In the genomic region with DNA sequence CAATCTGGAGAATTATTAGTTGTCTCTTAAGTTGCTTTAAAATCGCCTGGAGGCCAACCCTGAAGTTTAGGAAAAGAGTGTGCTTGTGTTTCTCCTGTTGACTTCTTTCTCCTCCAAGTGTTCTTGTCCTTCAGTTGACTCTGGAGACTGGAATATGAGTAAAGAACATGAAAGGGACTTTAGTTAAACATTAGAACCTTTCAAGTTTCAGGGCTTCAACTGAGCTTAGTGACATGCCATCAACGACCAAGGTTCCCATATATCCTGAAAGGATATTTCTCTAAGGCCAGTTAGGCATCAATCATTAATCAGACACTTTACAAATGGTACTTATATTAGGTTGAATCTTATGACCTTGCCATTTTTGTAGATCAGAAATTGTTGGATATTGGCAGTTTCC, we compare ENCODE assay signal across 23 cellular contexts.
A peak's percentile ranks its signal among the peaks of the same experiment; 100 is the strongest.
DNase-seq lines count a peak whose midpoint lies in the region; ATAC-seq and TF ChIP-seq lines count a peak whose summit lies in the region.
"Had no signal": no experiment of that assay in that cellular context is flagged by ENCODE, and none has a peak within 500 bp of the region (broad histone marks: within the 10 kb centered on the region; RNA-seq: fewer than 3 reads in every experiment).

No MANE protein-coding gene starts in this region.

- peak overlapping the region; percentile 91 for H3K27ac Mint-ChIP-seq in Caco-2 (ENCODE audit: unreplicated experiment)
- peak overlapping the region in 3 of 5 experiments; percentile 85 to 90 (median 88) for H3K27ac Mint-ChIP-seq in brain
- peak overlapping the region; percentile 94 for H3K27ac Mint-ChIP-seq in mesothelial cell of epicardium
- no peak overlapping the region for H3K27ac Mint-ChIP-seq in activated T-helper 1 cell treated with anti-CD3 and anti-CD28 coated beads, Interleukin-12 subunit alpha, Interleukin-12 subunit beta, Interleukin-2, Interleukin-4 antibody, amounts not matched to agents 30 ng/mL and 10 ng/mL and 1 ng/mL, durations not matched to agents 14 hours and 24 hours and 36 hours
- H3K27ac Mint-ChIP-seq: activated CD4-positive, alpha-beta T cell treated with anti-CD3 and anti-CD28 coated beads, Interleukin-2, amount 10 ng/mL, durations not matched to agents 24 days and 14 days had no signal

- H3K4me3 ChIP-seq in Caco-2 (ENCODE audit: low read depth, low read length) (no peak overlapping the region), sigmoid colon (no peak overlapping the region)
- H3K4me3 ChIP-seq: HAP-1, tibial nerve had no signal

- WGBS in sigmoid colon, 2 donors = 67 to 78% methylated on average over 2 of the region's 2 CpGs

- H3K27me3 Mint-ChIP-seq in Caco-2 (ENCODE audit: insufficient read depth, unreplicated experiment) (no peaks in the 10 kb centered on the region), brain (no peaks in the 10 kb centered on the region), mesothelial cell of epicardium (ENCODE audit: low read depth) (no peaks in the 10 kb centered on the region)
- H3K27me3 Mint-ChIP-seq in activated T-helper 1 cell treated with anti-CD3 and anti-CD28 coated beads, Interleukin-12 subunit alpha, Interleukin-12 subunit beta, Interleukin-2, Interleukin-4 antibody, amounts not matched to agents 30 ng/mL and 10 ng/mL and 1 ng/mL, durations not matched to agents 14 hours and 24 hours and 36 hours (ENCODE audit: insufficient read depth) = peaks cover 92% of the 10 kb centered on the region

- H3K36me3 ChIP-seq in Caco-2 (ENCODE audit: control insufficient read depth, insufficient read depth, low read length) = peaks cover 1% of the 10 kb centered on the region; the same call in 1 of the 2 replicates
- H3K36me3 ChIP-seq in sigmoid colon = no peaks in the 10 kb centered on the region
- H3K36me3 ChIP-seq: BE2C, HAP-1, tibial nerve had no signal

- H3K9me3 ChIP-seq in Caco-2 (no peaks in the 10 kb centered on the region), sigmoid colon (no peaks in the 10 kb centered on the region)
- H3K9me3 ChIP-seq: BE2C, HAP-1, tibial nerve had no signal

- BruUV-seq in Caco-2 (replicated peaks; lab: Mats Ljungman, UMichigan) = no TSS peak

- intact Hi-C loops in Caco-2 (cut with micrococcal nuclease; ENCODE audit: unreplicated experiment) = loop anchor here (2.0 kb wide), 2 partner anchors 67 to 87 kb away; no protein-coding TSS in a partner anchor
- intact Hi-C loops in sigmoid colon (cut with DNase I) = loop anchor here (1.0 to 5.0 kb wide), 3 partner anchors 36 to 99 kb away; partner anchors contain the start of gene ZNRF3
- intact Hi-C loops in activated T-helper 1 cell treated with anti-CD3 and anti-CD28 coated beads, Interleukin-12 subunit alpha, Interleukin-12 subunit beta, Interleukin-2, Interleukin-4 antibody, amounts not matched to agents 30 ng/mL and 10 ng/mL and 1 ng/mL, durations not matched to agents 14 hours and 24 hours and 36 hours (cut with micrococcal nuclease) = no loop called here

- H3K27ac ChIP-seq in sigmoid colon = peak overlapping the region; percentile 19 to 73 (median 63)
- H3K27ac ChIP-seq: WERI-Rb-1 had no signal

- TF ChIP-seq CTCF in Caco-2 (IDR thresholded peaks at IDR 0.05; ENCODE audit: insufficient read depth in 1 of 2, low read depth in 1 of 2, low read length in 1 of 2, severe bottlenecking in 1 of 2, unreplicated experiment in 1 of 2) (no peak), brain (conservative IDR thresholded peaks at IDR 0.05) (no peak), mesothelial cell of epicardium (IDR thresholded peaks at IDR 0.05; ENCODE audit: unreplicated experiment) (no peak), sigmoid colon (IDR thresholded peaks at IDR 0.05) (no peak)

- peaks cover 61% of the 10 kb centered on the region for H3K36me3 Mint-ChIP-seq in Caco-2 (ENCODE audit: insufficient read depth, unreplicated experiment)
- H3K36me3 Mint-ChIP-seq in brain = peaks cover 16% of the 10 kb centered on the region
- peaks cover 9% of the 10 kb centered on the region for H3K36me3 Mint-ChIP-seq in mesothelial cell of epicardium
- peaks cover 1% of the 10 kb centered on the region for H3K36me3 Mint-ChIP-seq in activated T-helper 1 cell treated with anti-CD3 and anti-CD28 coated beads, Interleukin-12 subunit alpha, Interleukin-12 subunit beta, Interleukin-2, Interleukin-4 antibody, amounts not matched to agents 30 ng/mL and 10 ng/mL and 1 ng/mL, durations not matched to agents 14 hours and 24 hours and 36 hours (ENCODE audit: low read depth)

- H3K27me3 ChIP-seq in Caco-2 (replicated peaks; ENCODE audit: control insufficient read depth, insufficient read depth, low read length) (no peaks in the 10 kb centered on the region), sigmoid colon (no peaks in the 10 kb centered on the region)
- H3K27me3 ChIP-seq: BE2C, tibial nerve had no signal

- ATAC-seq in HG03565 (IDR thresholded peaks at IDR 0.05; ENCODE audit: unreplicated experiment) (no peak), GM21367 (IDR thresholded peaks at IDR 0.05; ENCODE audit: unreplicated experiment) (no peak)
- ATAC-seq: stimulated activated naive CD8-positive, alpha-beta T cell treated with anti-CD3 and anti-CD28 coated beads, Interleukin-15, Interleukin-2, amounts not matched to agents 100 U/mL and 50 U/mL, for 24 hours had no signal

- CTCF ChIA-PET in Caco-2 (lab: Charles Lee) = interaction anchor here (1.8 kb wide), 1 partner anchor 87 kb away, joined by 10 read pairs; no protein-coding TSS in a partner anchor

- POLR2A ChIA-PET in Caco-2 (lab: Charles Lee) = interaction anchor here (0.7 to 1.3 kb wide), 2 partner anchors 24 to 41 kb away, joined by 3 to 8 read pairs; no protein-coding TSS in a partner anchor

- no peak for TF ChIP-seq POLR2A in sigmoid colon (IDR thresholded peaks at IDR 0.05)

- no peak for TF ChIP-seq EP300 in sigmoid colon (IDR thresholded peaks at IDR 0.05)

- H3K4me1 Mint-ChIP-seq in Caco-2 (ENCODE audit: low read depth, unreplicated experiment) (peaks cover 48% of the 10 kb centered on the region), brain (peaks cover 65% of the 10 kb centered on the region), mesothelial cell of epicardium (peaks cover 58% of the 10 kb centered on the region)
- peaks cover 17% of the 10 kb centered on the region for H3K4me1 Mint-ChIP-seq in activated T-helper 1 cell treated with anti-CD3 and anti-CD28 coated beads, Interleukin-12 subunit alpha, Interleukin-12 subunit beta, Interleukin-2, Interleukin-4 antibody, amounts not matched to agents 30 ng/mL and 10 ng/mL and 1 ng/mL, durations not matched to agents 14 hours and 24 hours and 36 hours (ENCODE audit: low read depth)

- H3K9me3 Mint-ChIP-seq in Caco-2 (ENCODE audit: unreplicated experiment) (no peaks in the 10 kb centered on the region), brain (peaks cover 2 to 6% (median 2%) of the 10 kb centered on the region in 5 experiments), mesothelial cell of epicardium (peaks cover 2% of the 10 kb centered on the region)
- peaks cover 2% of the 10 kb centered on the region for H3K9me3 Mint-ChIP-seq in activated T-helper 1 cell treated with anti-CD3 and anti-CD28 coated beads, Interleukin-12 subunit alpha, Interleukin-12 subunit beta, Interleukin-2, Interleukin-4 antibody, amounts not matched to agents 30 ng/mL and 10 ng/mL and 1 ng/mL, durations not matched to agents 14 hours and 24 hours and 36 hours

- H3K4me3 Mint-ChIP-seq in Caco-2 (ENCODE audit: unreplicated experiment) = no peak overlapping the region
- H3K4me3 Mint-ChIP-seq in brain = no peak overlapping the region
- H3K4me3 Mint-ChIP-seq in mesothelial cell of epicardium = no peak overlapping the region
- no peak overlapping the region for H3K4me3 Mint-ChIP-seq in activated T-helper 1 cell treated with anti-CD3 and anti-CD28 coated beads, Interleukin-12 subunit alpha, Interleukin-12 subunit beta, Interleukin-2, Interleukin-4 antibody, amounts not matched to agents 30 ng/mL and 10 ng/mL and 1 ng/mL, durations not matched to agents 14 hours and 24 hours and 36 hours
- H3K4me3 Mint-ChIP-seq: activated CD4-positive, alpha-beta T cell treated with anti-CD3 and anti-CD28 coated beads, Interleukin-2, amount 10 ng/mL, durations not matched to agents 24 days and 14 days had no signal

- DNase-seq in Caco-2 (no peak), mesothelial cell of epicardium (ENCODE audit: low spot score in 2 of 2, unreplicated experiment in 2 of 2) (no peak), sigmoid colon (no peak)
- DNase-seq in activated T-helper 1 cell treated with anti-CD3 and anti-CD28 coated beads, Interleukin-12 subunit alpha, Interleukin-12 subunit beta, Interleukin-2, Interleukin-4 antibody, amounts not matched to agents 30 ng/mL and 10 ng/mL and 1 ng/mL, durations not matched to agents 14 hours and 24 hours and 36 hours (ENCODE audit: low spot score) = no peak
- no peak for DNase-seq in activated effector memory CD4-positive, alpha-beta T cell treated with Interleukin-2 at 50 U/mL for 16 hours
- DNase-seq: ACHN; activated CD4-positive, alpha-beta T cell treated with anti-CD3 and anti-CD28 coated beads, Interleukin-2, amount 10 ng/mL, durations not matched to agents 24 days and 14 days; activated T-cell treated with anti-CD3 and anti-CD28 coated beads, Interleukin-2, amount 50 U/mL, for 1 hour; BE2C; cortex of kidney; foreskin melanocyte; hippocampal formation; NCI-H1092; NCI-H2029; posterior cingulate gyrus; stimulated activated naive CD8-positive, alpha-beta T cell treated with anti-CD3 and anti-CD28 coated beads, Interleukin-15, Interleukin-2, amounts not matched to agents 100 U/mL and 50 U/mL, for 24 hours; T-helper 9 cell; WERI-Rb-1 had no signal

- peaks cover 57% of the 10 kb centered on the region for H3K4me1 ChIP-seq in Caco-2
- peaks cover 0 to 78% (median 71%) of the 10 kb centered on the region in 4 donors for H3K4me1 ChIP-seq in sigmoid colon
- H3K4me1 ChIP-seq: BE2C had no signal
